ENCODE assay signal across 12 cellular contexts in genomic region chr17:17672453-17673368, GRCh38. TPM values are rescaled to one million over a fixed set of nuclear protein-coding genes. Genes with fewer than 3 reads are reported as not detected.
DNase-seq lines count a peak whose midpoint lies in the region; ATAC-seq, FAIRE-seq and TF ChIP-seq lines count a peak whose summit lies in the region.
"Had no signal": no experiment of that assay in that cellular context is flagged by ENCODE, and none has a peak within 500 bp of the region (broad histone marks: within the 10 kb centered on the region; RNA-seq: fewer than 3 reads in every experiment).

No MANE protein-coding gene starts in this region.

- BruUV-seq in Calu3 (replicated peaks; lab: Mats Ljungman, UMichigan), result no TSS peak

- no peaks in the 10 kb centered on the region for H3K36me3 ChIP-seq in osteoblast (ENCODE audit: insufficient read depth, low read length)
- H3K36me3 ChIP-seq: SJSA1 had no signal

- H3K27ac ChIP-seq in osteoblast (ENCODE audit: low read depth, low read length), result no peak overlapping the region
- H3K27ac ChIP-seq in coronary artery, result no peak overlapping the region
- H3K27ac ChIP-seq: SJSA1 had no signal

- CTCF ChIA-PET in WTC11 (lab: Charles Lee), result interaction anchor here (1.0 to 1.6 kb wide), 4 partner anchors 8 to 11 kb away, joined by 4 to 7 read pairs (median 4); no protein-coding TSS in a partner anchor
- CTCF ChIA-PET in Calu3 (lab: Charles Lee), result no interaction called here

- H3K4me1 Mint-ChIP-seq in WTC11 (peaks cover 50% of the 10 kb centered on the region), Calu3 (ENCODE audit: low read depth, unreplicated experiment) (peaks cover 40% of the 10 kb centered on the region)

- H3K9me3 Mint-ChIP-seq in WTC11 (no peaks in the 10 kb centered on the region), Calu3 (ENCODE audit: low read depth, unreplicated experiment) (no peaks in the 10 kb centered on the region)

- DNase-seq in GM18507 (ENCODE audit: extremely low spot score, insufficient read length, low read depth) (no peak), NB4 (ENCODE audit: low read depth) (peak; percentile 87), WTC11 (ENCODE audit: low spot score) (no peak), osteoblast (ENCODE audit: insufficient read length, low spot score, missing footprints) (peak; percentile 44), coronary artery (ENCODE audit: low spot score) (no peak), Calu3 (no peak)
- DNase-seq: activated CD4-positive, alpha-beta T cell treated with anti-CD3 and anti-CD28 coated beads for 48 hours; cerebellar nuclear complex; NCI-H1092; retina had no signal

- peak; percentile 15 for FAIRE-seq in GM18507 (lab: Jason Lieb, UNC)

- intact Hi-C loops in Calu3 (cut with micrococcal nuclease; ENCODE audit: unreplicated experiment), result no loop called here

- H4K20me1 ChIP-seq in osteoblast (ENCODE audit: insufficient read depth, low read length), result no peaks in the 10 kb centered on the region

- H3K4me3 ChIP-seq in NB4 (ENCODE audit: low read depth, low read length), result no peak overlapping the region
- no peak overlapping the region for H3K4me3 ChIP-seq in osteoblast (ENCODE audit: insufficient read depth, low read length)
- no peak overlapping the region for H3K4me3 ChIP-seq in coronary artery
- H3K4me3 ChIP-seq: SJSA1 had no signal

- TF ChIP-seq CTCF in NB4 (IDR thresholded peaks at IDR 0.05; ENCODE audit: low read depth, low read length) (no peak), WTC11 (IDR thresholded peaks at IDR 0.05) (no peak), osteoblast (IDR thresholded peaks at IDR 0.05; ENCODE audit: extremely low read depth, low read depth, low read length) (no peak), coronary artery (IDR thresholded peaks at IDR 0.05) (no peak), Calu3 (IDR thresholded peaks at IDR 0.05; ENCODE audit: unreplicated experiment) (no peak)

- TF ChIP-seq POLR2A in NB4 (IDR thresholded peaks at IDR 0.05; ENCODE audit: extremely low read depth, insufficient read length), result no peak

- no peak overlapping the region for H2AFZ ChIP-seq in osteoblast (ENCODE audit: low read length)

- peaks cover 3% of the 10 kb centered on the region for H3K4me1 ChIP-seq in osteoblast (ENCODE audit: insufficient read depth, low read length)

- no peaks in the 10 kb centered on the region for H3K9me3 ChIP-seq in osteoblast (ENCODE audit: low read depth, low read length)
- H3K9me3 ChIP-seq: SJSA1 had no signal

- H3K27me3 ChIP-seq in osteoblast (ENCODE audit: insufficient read depth, low read length), result peaks cover 12% of the 10 kb centered on the region
- H3K27me3 ChIP-seq: SJSA1 had no signal

- H3K27me3 Mint-ChIP-seq in WTC11 (ENCODE audit: low read depth), result peaks cover 51% of the 10 kb centered on the region
- no peaks in the 10 kb centered on the region for H3K27me3 Mint-ChIP-seq in Calu3 (ENCODE audit: unreplicated experiment)

- POLR2A ChIA-PET in WTC11 (lab: Charles Lee), result no interaction called here

- no peak overlapping the region for H3K4me3 Mint-ChIP-seq in WTC11
- H3K4me3 Mint-ChIP-seq in Calu3 (ENCODE audit: low read depth, unreplicated experiment), result no peak overlapping the region

- no peak overlapping the region for H3K4me2 ChIP-seq in osteoblast (ENCODE audit: insufficient read depth, low read length)

- ATAC-seq in WTC11 (no peak), GM21786 (IDR thresholded peaks at IDR 0.05; ENCODE audit: unreplicated experiment) (no peak)

- H3K27ac Mint-ChIP-seq in WTC11 (no peak overlapping the region), Calu3 (ENCODE audit: unreplicated experiment) (no peak overlapping the region)

- H3K36me3 Mint-ChIP-seq in WTC11 (no peaks in the 10 kb centered on the region), Calu3 (ENCODE audit: insufficient read depth, unreplicated experiment) (peaks cover 7% of the 10 kb centered on the region)

- H3K79me2 ChIP-seq in osteoblast (ENCODE audit: insufficient read depth, low read length), result no peaks in the 10 kb centered on the region

TF ChIP-seq in WTC11, 78 proteins besides CTCF, POLR2A, EP300 and RAD21:
- TF ChIP-seq CREB1 (CRISPR knock-in tag; IDR thresholded peaks at IDR 0.05) (no peak), USF2 (CRISPR knock-in tag; IDR thresholded peaks at IDR 0.05) (peak; percentile 46; the same call in 1 of the 2 replicates)

RNA-seq across cellular contexts. Expression of gene RAI1, which starts 8.5 kb away (rescaled TPM):
- total RNA-seq in WTC11 (2021), result 7.3 to 12.7 TPM (median 8.1 TPM) in 3 replicates
- total RNA-seq in osteoblast, result 14.4 and 15.6 TPM in 2 replicates
- 38.0 and 43.4 TPM in 2 replicates for total RNA-seq in Calu3 (2022)

Comparison
In these comparisons a context has a peak if more than half of its experiments do, and no peak if none do; other contexts are left out.
1. DNase-seq: peak in NB4 (single experiment) and osteoblast (single experiment); none in GM18507 (single experiment), WTC11 (single experiment), coronary artery (single experiment) and Calu3 (single experiment).